Comparison of ENCODE assay signal across 10 cellular contexts in genomic region chr2:188975497-188976102, GRCh38. TPM values are rescaled to one million over a fixed set of nuclear protein-coding genes. Genes with fewer than 3 reads are reported as not detected.
DNase-seq lines count a peak whose midpoint lies in the region; ATAC-seq and TF ChIP-seq lines count a peak whose summit lies in the region.
"Had no signal": no experiment of that assay in that cellular context is flagged by ENCODE, and none has a peak within 500 bp of the region (broad histone marks: within the 10 kb centered on the region; RNA-seq: fewer than 3 reads in every experiment).

No MANE protein-coding gene starts in this region.

- H3K27me3 ChIP-seq in adipocyte (replicated peaks; ENCODE audit: control insufficient read depth, insufficient read depth, low read length) (no peaks in the 10 kb centered on the region), rectal smooth muscle tissue (ENCODE audit: control insufficient read depth, insufficient read depth, low read length) (no peaks in the 10 kb centered on the region)
- H3K27me3 ChIP-seq in CD4-positive, alpha-beta memory T cell (ENCODE audit: insufficient read depth, low read length), result no peaks in the 10 kb centered on the region

- TF ChIP-seq CTCF in natural killer cell (IDR thresholded peaks at IDR 0.05), result no peak

- H3K36me3 ChIP-seq in adipocyte (ENCODE audit: control insufficient read depth, insufficient read depth, low read length, severe bottlenecking), result peaks cover 12% of the 10 kb centered on the region
- H3K36me3 ChIP-seq in rectal smooth muscle tissue (ENCODE audit: control insufficient read depth, insufficient read depth, low read length), result no peaks in the 10 kb centered on the region
- no peaks in the 10 kb centered on the region for H3K36me3 ChIP-seq in CD4-positive, alpha-beta memory T cell (ENCODE audit: insufficient read depth, low read length)

- ATAC-seq in natural killer cell, result no peak

- peak overlapping the region; percentile 98 for H3K4me3 ChIP-seq in adipocyte (ENCODE audit: low read length)
- H3K4me3 ChIP-seq in rectal smooth muscle tissue (ENCODE audit: low read length), result peak overlapping the region; percentile 71
- no peak overlapping the region for H3K4me3 ChIP-seq in CD4-positive, alpha-beta memory T cell (ENCODE audit: low read length in 2 of 2)

- H3K27ac Mint-ChIP-seq in natural killer cell, result no peak overlapping the region
- no peak overlapping the region for H3K27ac Mint-ChIP-seq in CD4-positive, alpha-beta memory T cell
- H3K27ac Mint-ChIP-seq: stimulated activated naive CD8-positive, alpha-beta T cell treated with anti-CD3 and anti-CD28 coated beads, Interleukin-15, Interleukin-2, amounts not matched to agents 100 ng/mL and 50 ng/mL, for 24 hours had no signal

- H3K27ac ChIP-seq in rectal smooth muscle tissue (ENCODE audit: low read depth, low read length), result peak overlapping the region; percentile 95
- no peak overlapping the region for H3K27ac ChIP-seq in CD4-positive, alpha-beta memory T cell (ENCODE audit: low read depth, low read length)

- H3K4me1 ChIP-seq in adipocyte (ENCODE audit: control insufficient read depth, insufficient read depth, low read length), result peaks cover 44% of the 10 kb centered on the region
- peaks cover 16% of the 10 kb centered on the region for H3K4me1 ChIP-seq in rectal smooth muscle tissue (ENCODE audit: control insufficient read depth, insufficient read depth, low read length)
- H3K4me1 ChIP-seq in CD4-positive, alpha-beta memory T cell (ENCODE audit: insufficient read depth, low read length), result no peaks in the 10 kb centered on the region

- POLR2A ChIA-PET in CD4-positive, alpha-beta memory T cell (lab: Charles Lee; ENCODE audit: partially characterized antibody), result no interaction called here

- peaks cover 0 to 3% of the 10 kb centered on the region in 2 donors for H3K9me3 Mint-ChIP-seq in natural killer cell
- H3K9me3 Mint-ChIP-seq in CD4-positive, alpha-beta memory T cell, result no peaks in the 10 kb centered on the region
- H3K9me3 Mint-ChIP-seq: stimulated activated naive CD8-positive, alpha-beta T cell treated with anti-CD3 and anti-CD28 coated beads, Interleukin-15, Interleukin-2, amounts not matched to agents 100 ng/mL and 50 ng/mL, for 24 hours had no signal

- H3K27me3 Mint-ChIP-seq in natural killer cell (ENCODE audit: low read depth in 2 of 2), result no peaks in the 10 kb centered on the region
- H3K27me3 Mint-ChIP-seq in CD4-positive, alpha-beta memory T cell, result peaks cover 0 to 2% of the 10 kb centered on the region in 2 donors

- DNase-seq in DMS114 treated with DMSO at 0.1 percent for 48 hours (lab: John Stamatoyannopoulos, UW; ENCODE audit: unreplicated experiment) (peak; percentile 88), adipocyte (ENCODE audit: low read depth) (peak; percentile 93), hepatic stellate cell (ENCODE audit: low spot score) (peak; percentile 19), natural killer cell (no peak), NOMO-1 (lab: John Stamatoyannopoulos, UW; ENCODE audit: unreplicated experiment in 2 of 2) (no peak)
- DNase-seq in activated T-cell treated with anti-CD3 and anti-CD28 coated beads, Interleukin-2, amount 50 U/mL, for 1 hour, result no peak
- DNase-seq in CD4-positive, alpha-beta memory T cell, result no peak
- DNase-seq: activated naive CD4-positive, alpha-beta T cell treated with Interleukin-2 at 50 U/mL for 16 hours had no signal

- no peaks in the 10 kb centered on the region for H3K36me3 Mint-ChIP-seq in natural killer cell
- no peaks in the 10 kb centered on the region for H3K36me3 Mint-ChIP-seq in CD4-positive, alpha-beta memory T cell

- no peak overlapping the region for H3K4me3 Mint-ChIP-seq in natural killer cell
- H3K4me3 Mint-ChIP-seq in CD4-positive, alpha-beta memory T cell, result no peak overlapping the region
- H3K4me3 Mint-ChIP-seq: stimulated activated naive CD8-positive, alpha-beta T cell treated with anti-CD3 and anti-CD28 coated beads, Interleukin-15, Interleukin-2, amounts not matched to agents 100 ng/mL and 50 ng/mL, for 24 hours had no signal

- no peaks in the 10 kb centered on the region for H3K9me3 ChIP-seq in adipocyte (ENCODE audit: control insufficient read depth, low read length)
- H3K9me3 ChIP-seq in CD4-positive, alpha-beta memory T cell (ENCODE audit: control insufficient read depth in 1 of 2, low read length in 2 of 2), result no peaks in the 10 kb centered on the region

- intact Hi-C loops in natural killer cell (cut with micrococcal nuclease), result no loop called here
- intact Hi-C loops in CD4-positive, alpha-beta memory T cell (cut with micrococcal nuclease), result no loop called here

- CTCF ChIA-PET in CD4-positive, alpha-beta memory T cell (lab: Charles Lee; ENCODE audit: partially characterized antibody), result no interaction called here

- no peaks in the 10 kb centered on the region for H3K4me1 Mint-ChIP-seq in natural killer cell
- peaks cover 0 to 7% (median 4%) of the 10 kb centered on the region in 4 donors for H3K4me1 Mint-ChIP-seq in CD4-positive, alpha-beta memory T cell

- H3K9ac ChIP-seq in adipocyte (ENCODE audit: low read length) (peak overlapping the region; percentile 99), rectal smooth muscle tissue (ENCODE audit: low read length) (peak overlapping the region; percentile 27)

RNA-seq across cellular contexts. Expression of gene COL3A1, which starts 1.4 kb away (rescaled TPM):
- total RNA-seq in natural killer cell, result not detected
- total RNA-seq in CD4-positive, alpha-beta memory T cell, result not detected
- not detected for polyA plus RNA-seq in CD4-positive, alpha-beta memory T cell

Comparison
In these comparisons a context has a peak if more than half of its experiments do, and no peak if none do; other contexts are left out.
1. DNase-seq: peak in DMS114 treated with DMSO at 0.1 percent for 48 hours (single experiment), adipocyte (single experiment) and hepatic stellate cell (single experiment); none in natural killer cell (single experiment), activated T-cell treated with anti-CD3 and anti-CD28 coated beads, Interleukin-2, amount 50 U/mL, for 1 hour (single experiment), CD4-positive, alpha-beta memory T cell (0 of 5) and NOMO-1 (0 of 2).
2. H3K4me3 ChIP-seq: peak in adipocyte (single experiment) and rectal smooth muscle tissue (single experiment); none in CD4-positive, alpha-beta memory T cell (0 of 2).